ENCODE assay signal across 8 cellular contexts in genomic region chr6:36873612-36874011, GRCh38. TPM values are rescaled to one million over a fixed set of nuclear protein-coding genes. Genes with fewer than 3 reads are reported as not detected.
DNase-seq lines count a peak whose midpoint lies in the region; ATAC-seq and TF ChIP-seq lines count a peak whose summit lies in the region.

No MANE protein-coding gene starts in this region.

- peak overlapping the region; percentile 95 for H3K4me2 ChIP-seq in smooth muscle cell

- WGBS in heart left ventricle, 4 donors, result 32 to 42% (median 38%) methylated on average over 2 of the region's 2 CpGs
- 31% methylated on average over 2 of the region's 2 CpGs for WGBS in smooth muscle cell (ENCODE audit: low lambda C conversion rate)

- no peak for ATAC-seq in heart left ventricle
- no peak for ATAC-seq in Right ventricle myocardium inferior
- ATAC-seq in HG02763 (IDR thresholded peaks at IDR 0.05; ENCODE audit: unreplicated experiment), result no peak

- no peaks in the 10 kb centered on the region for H4K20me1 ChIP-seq in smooth muscle cell (ENCODE audit: low read depth)

- peak overlapping the region; percentile 83 for H3K9ac ChIP-seq in smooth muscle cell (ENCODE audit: low read depth)

- TF ChIP-seq CTCF in heart left ventricle (IDR thresholded peaks at IDR 0.05) (peak in 2 of 12 donors; percentile 7 to 26), fibroblast of pulmonary artery (IDR thresholded peaks at IDR 0.05; ENCODE audit: low read length, missing control alignments) (peak; percentile 5), smooth muscle cell (IDR thresholded peaks at IDR 0.05; ENCODE audit: borderline replicate concordance, insufficient read depth, poor library complexity, severe bottlenecking) (peak; percentile 12)

- intact Hi-C loops in heart left ventricle (cut with DNase I) (no loop called here), Right ventricle myocardium inferior (cut with DNase I) (no loop called here)

- no peaks in the 10 kb centered on the region for H3F3A ChIP-seq in smooth muscle cell (ENCODE audit: low read depth)

- no peak for TF ChIP-seq POLR2A in heart left ventricle (IDR thresholded peaks at IDR 0.05)

- H3K4me1 ChIP-seq in heart left ventricle, result peaks cover 0 to 31% (median 16%) of the 10 kb centered on the region in 12 donors
- peaks cover 17% of the 10 kb centered on the region for H3K4me1 ChIP-seq in SJSA1 (replicated peaks)
- peaks cover 15% of the 10 kb centered on the region for H3K4me1 ChIP-seq in smooth muscle cell (ENCODE audit: low read depth)

- H3K27me3 ChIP-seq in heart left ventricle (no peaks in the 10 kb centered on the region), SJSA1 (replicated peaks) (no peaks in the 10 kb centered on the region), smooth muscle cell (ENCODE audit: low read depth) (no peaks in the 10 kb centered on the region)

- peak overlapping the region; percentile 99 for H2AFZ ChIP-seq in smooth muscle cell (ENCODE audit: low read depth)

- H3K36me3 ChIP-seq in heart left ventricle (peaks cover 0 to 28% (median 17%) of the 10 kb centered on the region in 9 donors), SJSA1 (peaks cover 36% of the 10 kb centered on the region), smooth muscle cell (ENCODE audit: low read depth) (no peaks in the 10 kb centered on the region)

- H3K4me3 ChIP-seq in heart left ventricle, result peak overlapping the region in 10 of 12 donors; percentile 69 to 96 (median 88)
- H3K4me3 ChIP-seq in SJSA1, result peak overlapping the region; percentile 88
- H3K4me3 ChIP-seq in fibroblast of pulmonary artery (replicated peaks; ENCODE audit: low read depth, low read length), result peak overlapping the region; percentile 98
- H3K4me3 ChIP-seq in smooth muscle cell, result peak overlapping the region; percentile 75

- peak overlapping the region in 10 of 12 donors; percentile 80 to 96 (median 90) for H3K27ac ChIP-seq in heart left ventricle
- H3K27ac ChIP-seq in SJSA1, result peak overlapping the region; percentile 96
- peak overlapping the region; percentile 82 for H3K27ac ChIP-seq in smooth muscle cell (ENCODE audit: low read depth)

- no peaks in the 10 kb centered on the region for H3K9me3 ChIP-seq in heart left ventricle
- H3K9me3 ChIP-seq in SJSA1 (replicated peaks), result no peaks in the 10 kb centered on the region
- H3K9me3 ChIP-seq in smooth muscle cell (replicated peaks; ENCODE audit: low read depth), result no peaks in the 10 kb centered on the region

- H3K79me2 ChIP-seq in smooth muscle cell (ENCODE audit: low read depth), result peaks cover 24% of the 10 kb centered on the region

- DNase-seq in heart left ventricle (no peak), Right ventricle myocardium inferior (ENCODE audit: missing footprints) (no peak), SJSA1 (ENCODE audit: low read depth in 1 of 2, low spot score in 2 of 2) (no peak), fibroblast of pulmonary artery (ENCODE audit: low read depth) (no peak), smooth muscle cell (lab: John Stamatoyannopoulos, UW; ENCODE audit: unreplicated experiment) (no peak), midbrain (lab: John Stamatoyannopoulos, UW) (no peak), NCI-H187 (lab: John Stamatoyannopoulos, UW) (no peak)

RNA-seq across cellular contexts. Expression of gene PPIL1, which starts 1.0 kb away (rescaled TPM):
- total RNA-seq in heart left ventricle (10 to 100 TPM; 30.9 to 61.6 (median 42.6) TPM), Right ventricle myocardium inferior (70.1 TPM), smooth muscle cell (49.3 and 57.6 TPM in 2 replicates)
- polyA plus RNA-seq in heart left ventricle (10 to 100 TPM; 42.6 to 69.3 TPM), smooth muscle cell (34.6 and 45.4 TPM in 2 replicates)
- 46.2 and 83.6 TPM in 2 replicates for total RNA-seq in SJSA1 (2014; rRNA removed; shearing (Covaris generic))

RNA-seq across cellular contexts. Expression of gene C6orf89, which starts 12.1 kb away (rescaled TPM):
- 10 to 100 TPM; 54.2 to 86.2 (median 75.5) TPM for total RNA-seq in heart left ventricle
- polyA plus RNA-seq in heart left ventricle, result 10 to 100 TPM; 34.0 to 55.9 TPM
- total RNA-seq in Right ventricle myocardium inferior, result 79.4 TPM
- total RNA-seq in SJSA1 (2014; rRNA removed; shearing (Covaris generic)), result 33.7 and 47.6 TPM in 2 replicates
- 40.7 and 45.7 TPM in 2 replicates for total RNA-seq in smooth muscle cell
- 43.7 and 44.6 TPM in 2 replicates for polyA plus RNA-seq in smooth muscle cell

RNA-seq across cellular contexts. Expression of gene CPNE5, which starts 34.4 kb away (rescaled TPM):
- total RNA-seq in heart left ventricle (100 to 1,000 TPM in 1 of 9 donors, 10 to 100 TPM in 7, 1 to 10 TPM in 1; 5.2 to 111 (median 28.4) TPM), Right ventricle myocardium inferior (10.9 TPM), smooth muscle cell (0.31 TPM in 1 of 2 replicates, not detected in the other)
- polyA plus RNA-seq in heart left ventricle (10 to 100 TPM in 1 of 2 donors, 1 to 10 TPM in 1; 4.0 to 12.1 TPM), smooth muscle cell (0.43 and 1.0 TPM in 2 replicates)
- total RNA-seq in SJSA1 (2014; rRNA removed; shearing (Covaris generic)), result 0.08 TPM in 1 of 2 replicates, not detected in the other
